ENCODE assay signal across 8 cellular contexts in genomic region chr22:24806663-24807001, GRCh38. TPM values are rescaled to one million over a fixed set of nuclear protein-coding genes. Genes with fewer than 3 reads are reported as not detected.
A peak's percentile ranks its signal among the peaks of the same experiment; 100 is the strongest.
DNase-seq lines count a peak whose midpoint lies in the region; ATAC-seq and TF ChIP-seq lines count a peak whose summit lies in the region.

No MANE protein-coding gene starts in this region.

- TF ChIP-seq CTCF in brain (conservative IDR thresholded peaks at IDR 0.05) (no peak), tibial artery (IDR thresholded peaks at IDR 0.05) (no peak)

- intact Hi-C loops in activated naive CD4-positive, alpha-beta T cell treated with anti-CD3 and anti-CD28 coated beads for 36 hours (cut with micrococcal nuclease): no loop called here
- intact Hi-C loops in tibial artery (cut with DNase I; ENCODE audit: low total_unique reads): loop anchor here (5.0 kb wide), 1 partner anchor 86 kb away; no protein-coding TSS in a partner anchor

- no peak for DNase-seq in activated naive CD4-positive, alpha-beta T cell treated with anti-CD3 and anti-CD28 coated beads for 36 hours
- DNase-seq in activated naive CD4-positive, alpha-beta T cell treated with anti-CD3 and anti-CD28 coated beads, Interleukin-2, amount 50 U/mL, for 16 hours: no peak
- DNase-seq in tibial artery (no peak), NCI-H524 (lab: John Stamatoyannopoulos, UW) (no peak), NCI-H1105 (lab: John Stamatoyannopoulos, UW) (no peak)

- H3K4me3 Mint-ChIP-seq in activated naive CD4-positive, alpha-beta T cell treated with anti-CD3 and anti-CD28 coated beads for 36 hours: peak overlapping the region; percentile 32
- H3K4me3 Mint-ChIP-seq in brain: peak overlapping the region; percentile 76 to 79 (median 78)

- 66 to 71% methylated on average over 6 to 9 of the region's 11 CpGs for WGBS in mesodermal cell (ENCODE audit: insufficient coverage in 2 of 2), 2 experiments

- H3K36me3 ChIP-seq in mesodermal cell (ENCODE audit: control insufficient read depth, insufficient read depth, low read length) (no peaks in the 10 kb centered on the region), tibial artery (no peaks in the 10 kb centered on the region)

- CTCF ChIA-PET in activated naive CD4-positive, alpha-beta T cell treated with anti-CD3 and anti-CD28 coated beads for 36 hours (lab: Charles Lee): no interaction called here

- no peaks in the 10 kb centered on the region for H3K36me3 Mint-ChIP-seq in activated naive CD4-positive, alpha-beta T cell treated with anti-CD3 and anti-CD28 coated beads for 36 hours (ENCODE audit: low read depth)
- H3K36me3 Mint-ChIP-seq in brain: no peaks in the 10 kb centered on the region

- H3K27me3 Mint-ChIP-seq in activated naive CD4-positive, alpha-beta T cell treated with anti-CD3 and anti-CD28 coated beads for 36 hours (ENCODE audit: low read depth): no peaks in the 10 kb centered on the region
- peaks cover 28% of the 10 kb centered on the region for H3K27me3 Mint-ChIP-seq in brain

- no peaks in the 10 kb centered on the region for H3K27me3 ChIP-seq in tibial artery

- H3K9me3 ChIP-seq in mesodermal cell (ENCODE audit: control insufficient read depth, low read length) (no peaks in the 10 kb centered on the region), tibial artery (no peaks in the 10 kb centered on the region)

- H3K9me3 Mint-ChIP-seq in activated naive CD4-positive, alpha-beta T cell treated with anti-CD3 and anti-CD28 coated beads for 36 hours: no peaks in the 10 kb centered on the region
- peaks cover 0 to 5% (median 0%) of the 10 kb centered on the region in 5 experiments for H3K9me3 Mint-ChIP-seq in brain

- no peak for ATAC-seq in HG03469 (IDR thresholded peaks at IDR 0.05; ENCODE audit: unreplicated experiment)

- no peak overlapping the region for H3K27ac Mint-ChIP-seq in activated naive CD4-positive, alpha-beta T cell treated with anti-CD3 and anti-CD28 coated beads for 36 hours
- peak overlapping the region in 2 of 5 experiments; percentile 75 to 86 for H3K27ac Mint-ChIP-seq in brain

- peaks cover 12% of the 10 kb centered on the region for H3K4me1 Mint-ChIP-seq in activated naive CD4-positive, alpha-beta T cell treated with anti-CD3 and anti-CD28 coated beads for 36 hours (ENCODE audit: low read depth)
- peaks cover 45% of the 10 kb centered on the region for H3K4me1 Mint-ChIP-seq in brain

- H3K4me1 ChIP-seq in mesodermal cell (ENCODE audit: control insufficient read depth, insufficient read depth, low read length, poor library complexity, severe bottlenecking): peaks cover 6% of the 10 kb centered on the region
- peaks cover 0 to 58% (median 43%) of the 10 kb centered on the region in 4 donors for H3K4me1 ChIP-seq in tibial artery

- H3K4me3 ChIP-seq in mesodermal cell (ENCODE audit: extremely low read depth, insufficient read depth, low read length, poor library complexity, severe bottlenecking): peak overlapping the region; percentile 43
- H3K4me3 ChIP-seq in tibial artery: peak overlapping the region; percentile 80 to 81

- H3K27ac ChIP-seq in mesodermal cell (ENCODE audit: low read depth, low read length, severe bottlenecking): no peak overlapping the region
- peak overlapping the region; percentile 94 to 97 for H3K27ac ChIP-seq in tibial artery

RNA-seq across cellular contexts. Expression of gene SGSM1, which starts 0.6 kb away (rescaled TPM):
- total RNA-seq in activated naive CD4-positive, alpha-beta T cell treated with anti-CD3 and anti-CD28 coated beads for 36 hours: under 1 TPM; 0.12 to 0.17 TPM
- polyA plus RNA-seq in brain (ENCODE audit: insufficient read depth, low read depth, low replicate concordance): 11.4 TPM
- polyA plus RNA-seq in mesodermal cell (2013, experiment 1 of 2): 1.5 TPM
- 1.1 TPM for polyA plus RNA-seq in mesodermal cell (2013, experiment 2 of 2)

RNA-seq across cellular contexts. Expression of gene PIWIL3, which starts 32.1 kb away (rescaled TPM):
- not detected for total RNA-seq in activated naive CD4-positive, alpha-beta T cell treated with anti-CD3 and anti-CD28 coated beads for 36 hours
- not detected for polyA plus RNA-seq in brain (ENCODE audit: insufficient read depth, low read depth, low replicate concordance)
- not detected for polyA plus RNA-seq in mesodermal cell (2013, experiment 1 of 2)
- not detected for polyA plus RNA-seq in mesodermal cell (2013, experiment 2 of 2)
